ENCODE assay signal across 26 cellular contexts in the genomic region with DNA sequence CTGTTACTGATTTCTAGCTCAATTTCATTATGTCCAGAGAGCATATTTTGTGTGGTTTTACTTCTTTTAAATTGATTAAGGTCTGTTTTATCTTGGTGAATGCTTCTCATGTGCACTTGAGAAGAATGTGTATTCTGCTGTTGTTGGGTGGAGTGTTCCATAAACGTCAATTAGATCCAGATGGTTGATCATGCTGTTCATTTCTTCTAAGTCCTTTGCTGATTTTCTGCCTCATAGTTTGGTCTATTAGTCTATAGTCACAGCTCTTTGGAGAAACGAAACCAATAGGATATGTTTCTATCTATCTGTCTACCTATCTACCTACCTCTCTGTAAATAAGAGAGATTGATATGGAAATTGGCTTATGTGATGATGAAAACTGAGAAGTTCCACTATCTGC. TPM values are rescaled to one million over a fixed set of nuclear protein-coding genes. Genes with fewer than 3 reads are reported as not detected.
"Had no signal": no experiment of that assay in that cellular context is flagged by ENCODE, and none has a peak within 500 bp of the region (broad histone marks: within the 10 kb centered on the region; RNA-seq: fewer than 3 reads in every experiment).

No MANE protein-coding gene starts in this region.

- H3K4me1 ChIP-seq: colonic mucosa, foreskin keratinocyte, left lung had no signal

- H2AFZ ChIP-seq: hepatocyte had no signal

- H3K9me3 ChIP-seq: colonic mucosa, esophagus squamous epithelium, lower lobe of right lung had no signal

- H3K4me2 ChIP-seq: hepatocyte had no signal

- H3K27ac Mint-ChIP-seq: dendritic cell treated with granulocyte-macrophage colony-stimulating factor and Interleukin-4, amounts not matched to agents 40 ng/mL and 50 ng/mL, for 4 days; effector memory CD8-positive, alpha-beta T cell; endodermal cell; immature natural killer cell had no signal

- FAIRE-seq: endometrium, frontal cortex, islet of Langerhans, keratinocyte had no signal

- H3K4me3 Mint-ChIP-seq: dendritic cell treated with granulocyte-macrophage colony-stimulating factor and Interleukin-4, amounts not matched to agents 40 ng/mL and 50 ng/mL, for 4 days; effector memory CD8-positive, alpha-beta T cell; endodermal cell; immature natural killer cell had no signal

- H3K27ac ChIP-seq: colonic mucosa, epithelial cell of prostate, esophagus squamous epithelium, foreskin keratinocyte, gastroesophageal sphincter, heart left ventricle, hepatocyte, left lung, lower lobe of right lung had no signal

- H3K36me3 ChIP-seq: colonic mucosa, esophagus squamous epithelium, gastroesophageal sphincter, heart left ventricle, left lung, lower lobe of right lung had no signal

- H3K27me3 ChIP-seq: colonic mucosa, foreskin keratinocyte, heart left ventricle had no signal

- H3K79me2 ChIP-seq: hepatocyte had no signal

- ATAC-seq: effector memory CD8-positive, alpha-beta T cell; esophagus mucosa; foreskin keratinocyte; gastroesophageal sphincter; heart left ventricle; left cardiac atrium; left lung; left ventricle myocardium superior; lower lobe of right lung had no signal

- H3K36me3 Mint-ChIP-seq: immature natural killer cell had no signal

- DNase-seq: colonic mucosa; cortex of kidney; effector CD8-positive, alpha-beta T cell; effector memory CD8-positive, alpha-beta T cell; erythroblast; esophagus squamous epithelium; foreskin keratinocyte; heart left ventricle; hypothalamus; immature natural killer cell; left cardiac atrium; left lung; left ventricle myocardium superior; lower lobe of right lung; mesendoderm; midbrain had no signal

- H3K4me1 Mint-ChIP-seq: endodermal cell, immature natural killer cell had no signal

- H3K4me3 ChIP-seq: colonic mucosa, esophagus squamous epithelium, gastroesophageal sphincter, heart left ventricle, hepatocyte, left lung, lower lobe of right lung had no signal

RNA-seq across cellular contexts. Expression of a gene that starts 17.1 kb away (rescaled TPM):
- total RNA-seq: foreskin keratinocyte had no signal
- polyA plus RNA-seq: foreskin keratinocyte, immature natural killer cell, keratinocyte had no signal
